ENCODE assay signal across 15 cellular contexts in the genomic region with DNA sequence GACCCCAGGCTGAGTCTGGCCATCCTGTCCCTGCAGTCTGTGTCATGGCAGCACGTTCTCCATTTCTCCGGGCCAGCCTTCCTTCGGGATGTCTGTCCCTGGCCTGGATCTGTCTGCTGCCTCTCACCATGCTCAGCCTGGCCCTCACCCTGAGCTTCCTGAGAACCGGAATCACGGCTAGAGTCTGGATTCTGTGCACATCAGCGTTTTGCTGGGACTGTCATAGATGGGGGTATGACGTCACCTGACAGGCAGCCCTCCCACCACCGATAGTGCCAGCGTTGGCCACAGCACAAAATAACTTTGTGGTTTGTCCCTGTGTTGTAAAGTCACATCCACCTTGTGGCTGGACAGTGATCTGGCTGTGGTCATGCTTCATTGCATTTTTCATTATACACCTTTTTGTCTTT. TPM values are rescaled to one million over a fixed set of nuclear protein-coding genes. Genes with fewer than 3 reads are reported as not detected.
A peak's percentile ranks its signal among the peaks of the same experiment; 100 is the strongest.
DNase-seq lines count a peak whose midpoint lies in the region; ATAC-seq, FAIRE-seq and TF ChIP-seq lines count a peak whose summit lies in the region.
"Had no signal": no experiment of that assay in that cellular context is flagged by ENCODE, and none has a peak within 500 bp of the region (broad histone marks: within the 10 kb centered on the region; RNA-seq: fewer than 3 reads in every experiment).

No MANE protein-coding gene starts in this region.

- FAIRE-seq in HepG2 (lab: Jason Lieb, UNC) = no peak
- FAIRE-seq: A204.1 had no signal

- no peaks in the 10 kb centered on the region for H3K36me3 ChIP-seq in right lobe of liver
- H3K36me3 ChIP-seq in HepG2 (replicated peaks in 1 of 2; ENCODE audit: control insufficient read depth in 1 of 2, insufficient read depth in 2 of 2, low read length in 2 of 2) = no peaks in the 10 kb centered on the region
- H3K36me3 ChIP-seq: ascending aorta had no signal

- in situ Hi-C loops in HepG2 (cut with HindIII; ENCODE audit: extremely low pct_ligation_motif_present, low pct_unique_long_range_greater_than_20kb) = no loop called here

- no peaks in the 10 kb centered on the region for H3K27me3 ChIP-seq in right lobe of liver
- no peaks in the 10 kb centered on the region for H3K27me3 ChIP-seq in HepG2 (ENCODE audit: control insufficient read depth in 1 of 2, insufficient read depth in 2 of 2, low read length in 2 of 2)
- H3K27me3 ChIP-seq: ascending aorta, testis had no signal

- TF ChIP-seq POLR2A in right lobe of liver (IDR thresholded peaks at IDR 0.05) = no peak
- no peak for TF ChIP-seq POLR2A in HepG2 (IDR thresholded peaks at IDR 0.05; ENCODE audit: insufficient read depth in 1 of 2, low read depth in 2 of 2, low read length in 2 of 2)

- peaks cover 50% of the 10 kb centered on the region for H3K4me1 Mint-ChIP-seq in neural crest cell

- 59% methylated on average over 3 of the region's 9 CpGs for WGBS in right lobe of liver (ENCODE audit: insufficient coverage, low coverage, low lambda C conversion rate, missing lambda C conversion rate)
- WGBS in HepG2 (ENCODE audit: low lambda C conversion rate) = 97% methylated on average over 8 of the region's 9 CpGs

- no peak overlapping the region for H3K4me3 Mint-ChIP-seq in neural crest cell
- H3K4me3 Mint-ChIP-seq: activated T-cell treated with anti-CD3 and anti-CD28 coated beads, Interleukin-2, amount 50 U/mL, for 4 hours had no signal

- no peaks in the 10 kb centered on the region for H3K9me3 Mint-ChIP-seq in neural crest cell
- H3K9me3 Mint-ChIP-seq: activated T-cell treated with anti-CD3 and anti-CD28 coated beads, Interleukin-2, amount 50 U/mL, for 4 hours had no signal

- ATAC-seq in right lobe of liver (peak; percentile 12 to 40 (median 23)), HepG2 (no peak)
- ATAC-seq: activated T-cell treated with anti-CD3 and anti-CD28 coated beads, Interleukin-2, amount 50 U/mL, for 4 hours; HCT116 had no signal

- CTCF ChIA-PET in HepG2 (lab: Yijun Ruan, JAX; ENCODE audit: low intra/inter-chr PET ratio, low total read pairs) = no interaction called here

- DNase-seq in right lobe of liver (peak in 1 of 3 donors; percentile 37), HepG2 (ENCODE audit: low spot score) (no peak), dermis microvascular lymphatic vessel endothelial cell (ENCODE audit: low read depth in 2 of 2) (peak; percentile 54 to 61), neural crest cell (ENCODE audit: low read depth, low spot score) (no peak), GF-D8 (lab: John Stamatoyannopoulos, UW) (no peak), hypothalamus (lab: John Stamatoyannopoulos, UW) (no peak), hippocampal formation (lab: John Stamatoyannopoulos, UW) (no peak), amniotic stem cell (lab: John Stamatoyannopoulos, UW) (no peak)
- DNase-seq: activated T-cell treated with anti-CD3 and anti-CD28 coated beads, Interleukin-2, amount 50 U/mL, for 4 hours; NCI-H2081; retina had no signal

- TF ChIP-seq RAD21 in HepG2 (CRISPR knock-in tag; IDR thresholded peaks at IDR 0.05) = no peak

- H2AFZ ChIP-seq in HepG2 (ENCODE audit: low read length) = no peak overlapping the region

- H3K79me2 ChIP-seq in HepG2 (ENCODE audit: insufficient read depth, low read length) = no peaks in the 10 kb centered on the region

- no peaks in the 10 kb centered on the region for H3K27me3 Mint-ChIP-seq in neural crest cell (ENCODE audit: low read depth)

- H4K20me1 ChIP-seq in HepG2 (ENCODE audit: insufficient read depth, low read length) = 0 out of 2 replicates have a peak, but pooled peaks cover 2% of the 10 kb centered on the region

- H3K27ac ChIP-seq in right lobe of liver (no peak overlapping the region), HepG2 (ENCODE audit: extremely low read length, insufficient read depth, low read length) (no peak overlapping the region)
- H3K27ac ChIP-seq: ascending aorta had no signal

- H3K4me3 ChIP-seq in right lobe of liver = no peak overlapping the region
- H3K4me3 ChIP-seq in HepG2 (replicated peaks in 1 of 3; ENCODE audit: insufficient read depth in 1 of 3, low read depth in 2 of 3, low read length in 3 of 3) = no peak overlapping the region
- H3K4me3 ChIP-seq: ascending aorta, testis had no signal

- no TSS peak for BruUV-seq in HepG2 (replicated peaks; lab: Mats Ljungman, UMichigan)

- H3K27ac Mint-ChIP-seq in neural crest cell (ENCODE audit: unreplicated experiment) = peak overlapping the region; percentile 19

- TF ChIP-seq CTCF in right lobe of liver (IDR thresholded peaks at IDR 0.05) (no peak), HepG2 (CRISPR knock-in tag; IDR thresholded peaks at IDR 0.05) (no peak), neural crest cell (conservative IDR thresholded peaks at IDR 0.05) (no peak)

- H3K4me1 ChIP-seq in right lobe of liver (peaks cover 0 to 14% (median 0%) of the 10 kb centered on the region in 4 donors), HepG2 (ENCODE audit: insufficient read depth, low read length) (peaks cover 36% of the 10 kb centered on the region)
- H3K4me1 ChIP-seq: ascending aorta had no signal

- no peak overlapping the region for H3K4me2 ChIP-seq in HepG2 (ENCODE audit: low read depth, low read length)

- TF ChIP-seq EP300 in HepG2 (IDR thresholded peaks at IDR 0.05; ENCODE audit: low read depth in 2 of 2, low read length in 2 of 2) = no peak
- no peak for TF ChIP-seq EP300 in HepG2 (CRISPR knock-in tag; IDR thresholded peaks at IDR 0.05; ENCODE audit: borderline replicate concordance)

- H3K9ac ChIP-seq in HepG2 (ENCODE audit: insufficient read depth, low read depth, low read length) = no peak overlapping the region

- POLR2A ChIA-PET in HepG2 (lab: Yijun Ruan, JAX) = interaction anchor here (0.6 kb wide), 1 partner anchor 25 kb away, joined by 3 read pairs; no protein-coding TSS in a partner anchor

- intact Hi-C loops in right lobe of liver (cut with DNase I) = no loop called here
- intact Hi-C loops in HepG2 (cut with micrococcal nuclease; ENCODE audit: unreplicated experiment) = no loop called here

- no peaks in the 10 kb centered on the region for H3K9me3 ChIP-seq in right lobe of liver
- no peaks in the 10 kb centered on the region for H3K9me3 ChIP-seq in HepG2 (ENCODE audit: low read length)
- H3K9me3 ChIP-seq: ascending aorta, testis had no signal

- H3K36me3 Mint-ChIP-seq in neural crest cell (ENCODE audit: low read depth) = no peaks in the 10 kb centered on the region

TF ChIP-seq in HepG2, 621 proteins besides CTCF, POLR2A, EP300 and RAD21 (continues in another document):
- TF ChIP-seq SMARCC2 (IDR thresholded peaks at IDR 0.05) (no peak), HNRNPL (IDR thresholded peaks at IDR 0.05; ENCODE audit: low read depth, low read length) (no peak), ZFP90 (CRISPR knock-in tag; IDR thresholded peaks at IDR 0.05; ENCODE audit: borderline replicate concordance) (no peak), SYNCRIP (IDR thresholded peaks at IDR 0.05; ENCODE audit: insufficient read depth, low read depth, low read length) (no peak), TBX3 (IDR thresholded peaks at IDR 0.05; ENCODE audit: borderline replicate concordance) (no peak), ZNF207 (IDR thresholded peaks at IDR 0.05; ENCODE audit: borderline replicate concordance) (no peak)
- TF ChIP-seq, protein P1, sequence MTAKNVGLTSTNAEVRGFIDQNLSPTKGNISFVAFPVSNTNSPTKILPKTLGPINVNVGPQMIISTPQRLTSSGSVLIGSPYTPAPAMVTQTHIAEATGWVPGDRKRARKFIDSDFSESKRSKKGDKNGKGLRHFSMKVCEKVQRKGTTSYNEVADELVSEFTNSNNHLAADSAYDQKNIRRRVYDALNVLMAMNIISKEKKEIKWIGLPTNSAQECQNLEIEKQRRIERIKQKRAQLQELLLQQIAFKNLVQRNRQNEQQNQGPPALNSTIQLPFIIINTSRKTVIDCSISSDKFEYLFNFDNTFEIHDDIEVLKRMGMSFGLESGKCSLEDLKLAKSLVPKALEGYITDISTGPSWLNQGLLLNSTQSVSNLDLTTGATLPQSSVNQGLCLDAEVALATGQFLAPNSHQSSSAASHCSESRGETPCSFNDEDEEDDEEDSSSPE (CRISPR knock-in tag; IDR thresholded peaks at IDR 0.05) = no peak
- TF ChIP-seq, protein P2, sequence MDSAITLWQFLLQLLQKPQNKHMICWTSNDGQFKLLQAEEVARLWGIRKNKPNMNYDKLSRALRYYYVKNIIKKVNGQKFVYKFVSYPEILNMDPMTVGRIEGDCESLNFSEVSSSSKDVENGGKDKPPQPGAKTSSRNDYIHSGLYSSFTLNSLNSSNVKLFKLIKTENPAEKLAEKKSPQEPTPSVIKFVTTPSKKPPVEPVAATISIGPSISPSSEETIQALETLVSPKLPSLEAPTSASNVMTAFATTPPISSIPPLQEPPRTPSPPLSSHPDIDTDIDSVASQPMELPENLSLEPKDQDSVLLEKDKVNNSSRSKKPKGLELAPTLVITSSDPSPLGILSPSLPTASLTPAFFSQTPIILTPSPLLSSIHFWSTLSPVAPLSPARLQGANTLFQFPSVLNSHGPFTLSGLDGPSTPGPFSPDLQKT (CRISPR knock-in tag; IDR thresholded peaks at IDR 0.05; ENCODE audit: borderline replicate concordance) = no peak

RNA-seq across cellular contexts. Expression of a gene that starts 59.2 kb away (rescaled TPM):
- total RNA-seq in right lobe of liver = 10 to 100 TPM in 2 of 6 experiments, 1 to 10 TPM in 4; 2.3 to 27.9 (median 5.7) TPM
- total RNA-seq in HepG2 (2016; rRNA removed; fragmentation: Illumina TruSeq; extraction: Trizol) = 26.2 and 27.7 TPM in 2 replicates
- total RNA-seq in HepG2 (2016; cell fraction: cytosol; rRNA removed; fragmentation: Illumina TruSeq; extraction: Trizol; ENCODE audit: low read depth) = 7.2 and 9.1 TPM in 2 replicates
- total RNA-seq in HepG2 (2016; cell fraction: insoluble cytoplasmic fraction; rRNA removed; fragmentation: Illumina TruSeq; extraction: Trizol) = 28.5 TPM in 2 replicates
- total RNA-seq in HepG2 (2016; cell fraction: membrane; rRNA removed; fragmentation: Illumina TruSeq; extraction: Trizol) = 9.6 and 12.5 TPM in 2 replicates
- total RNA-seq in HepG2 (2016; cell fraction: nucleus; rRNA removed; fragmentation: Illumina TruSeq; extraction: Trizol) = 16.8 and 19.2 TPM in 2 replicates
- polyA plus RNA-seq in HepG2 (2011; rRNA removed) = 28.7 and 31.1 TPM in 2 replicates
- polyA plus RNA-seq in HepG2 (2011; cell fraction: cytosol; rRNA removed) = 19.7 and 34.3 TPM in 2 replicates
- polyA plus RNA-seq in HepG2 (2011; cell fraction: nucleus; rRNA removed) = 46.3 and 48.7 TPM in 2 replicates
- polyA plus RNA-seq in HepG2 (2012) = 11.8 and 12.8 TPM in 2 replicates
- 6.7 and 10.3 TPM in 2 replicates for polyA plus RNA-seq in HepG2 (2016; cell fraction: cytosol; fragmentation: Illumina TruSeq; extraction: Trizol; ENCODE audit: low read depth)
- 27.9 and 32.0 TPM in 2 replicates for polyA plus RNA-seq in HepG2 (2016; cell fraction: insoluble cytoplasmic fraction; fragmentation: Illumina TruSeq; extraction: Trizol; ENCODE audit: low read depth)
- 6.2 and 7.2 TPM in 2 replicates for polyA plus RNA-seq in HepG2 (2016; cell fraction: membrane; fragmentation: Illumina TruSeq; extraction: Trizol; ENCODE audit: low read depth)
- 31.9 and 36.2 TPM in 2 replicates for polyA plus RNA-seq in HepG2 (2016; cell fraction: nucleus; fragmentation: Illumina TruSeq; extraction: Trizol; ENCODE audit: insufficient read depth, low read depth)
- polyA minus RNA-seq in HepG2 (2011; rRNA and poly(A)+ RNA removed; ENCODE audit: low replicate concordance) = 24.4 and 68.8 TPM in 2 replicates
- polyA minus RNA-seq in HepG2 (2011; cell fraction: cytosol; rRNA and poly(A)+ RNA removed) = 7.4 and 11.4 TPM in 2 replicates
- 19.1 and 22.0 TPM in 2 replicates for polyA minus RNA-seq in HepG2 (2011; cell fraction: nucleus; rRNA and poly(A)+ RNA removed)
- total RNA-seq in dermis microvascular lymphatic vessel endothelial cell = 13.8 and 17.2 TPM in 2 replicates
- 15.4 and 17.9 TPM in 2 replicates for total RNA-seq in neural crest cell

Comparison
In these comparisons a context has a peak if more than half of its experiments do, and no peak if none do; other contexts are left out.
1. DNase-seq: peak in dermis microvascular lymphatic vessel endothelial cell (2 of 2); none in HepG2 (single experiment), neural crest cell (single experiment), GF-D8 (single experiment), hypothalamus (0 of 51), hippocampal formation (0 of 2) and amniotic stem cell (single experiment).